9 cellular contexts compared by ENCODE assay signal in the genomic region with DNA sequence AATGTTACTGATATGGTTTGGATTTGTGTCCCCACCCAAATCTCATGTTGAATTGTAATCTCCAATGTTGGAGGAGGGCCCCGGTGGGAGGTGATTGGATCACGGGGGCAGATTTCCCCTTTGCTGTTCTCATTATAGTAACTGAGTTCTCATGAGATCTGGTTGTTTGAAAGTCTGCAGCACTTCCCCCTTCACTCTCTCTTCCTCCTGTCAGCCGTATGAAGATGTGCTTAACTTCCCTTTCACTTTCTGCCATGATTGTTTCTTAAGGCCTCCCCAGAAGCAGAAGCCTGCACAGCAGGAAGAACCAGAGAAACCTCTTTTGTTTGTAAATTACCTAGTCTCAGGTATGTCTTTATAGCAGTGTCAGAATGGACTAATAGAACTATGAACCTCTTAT. TPM values are rescaled to one million over a fixed set of nuclear protein-coding genes. Genes with fewer than 3 reads are reported as not detected.
DNase-seq lines count a peak whose midpoint lies in the region; ATAC-seq and TF ChIP-seq lines count a peak whose summit lies in the region.
"Had no signal": no experiment of that assay in that cellular context is flagged by ENCODE, and none has a peak within 500 bp of the region (broad histone marks: within the 10 kb centered on the region; RNA-seq: fewer than 3 reads in every experiment).

No MANE protein-coding gene starts in this region.

- DNase-seq in activated CD4-positive, alpha-beta memory T cell treated with anti-CD3 and anti-CD28 coated beads for 36 hours: no peak
- DNase-seq in activated CD4-positive, alpha-beta memory T cell treated with anti-CD3 and anti-CD28 coated beads, Interleukin-2, amount 10 ng/mL, durations not matched to agents 7 days and 5 days: no peak
- peak; percentile 89 for DNase-seq in SKM-1 treated with dmso at 0.1 percent for 144 hours (lab: John Stamatoyannopoulos, UW; ENCODE audit: unreplicated experiment)
- peak; percentile 26 for DNase-seq in prostate gland (ENCODE audit: low spot score)
- DNase-seq in hippocampal formation (lab: John Stamatoyannopoulos, UW): no peak
- DNase-seq in activated CD4-positive, alpha-beta T cell treated with anti-CD3 and anti-CD28 coated beads for 48 hours: no peak
- no peak for DNase-seq in dedifferentiated amniotic fluid mesenchymal stem cell (ENCODE audit: extremely low spot score)
- DNase-seq: amniotic stem cell had no signal

- H3K27ac Mint-ChIP-seq in activated CD4-positive, alpha-beta memory T cell treated with anti-CD3 and anti-CD28 coated beads for 36 hours: peak overlapping the region; percentile 47
- no peak overlapping the region for H3K27ac Mint-ChIP-seq in activated CD4-positive, alpha-beta memory T cell treated with anti-CD3 and anti-CD28 coated beads, Interleukin-2, amount 10 ng/mL, durations not matched to agents 7 days and 5 days

- TF ChIP-seq CTCF in prostate gland (IDR thresholded peaks at IDR 0.05): no peak

- 54% methylated on average over 3 of the region's 3 CpGs for WGBS in prostate gland

- H3K36me3 Mint-ChIP-seq in activated CD4-positive, alpha-beta memory T cell treated with anti-CD3 and anti-CD28 coated beads for 36 hours: peaks cover 14% of the 10 kb centered on the region
- peaks cover 44% of the 10 kb centered on the region for H3K36me3 Mint-ChIP-seq in activated CD4-positive, alpha-beta memory T cell treated with anti-CD3 and anti-CD28 coated beads, Interleukin-2, amount 10 ng/mL, durations not matched to agents 7 days and 5 days (ENCODE audit: low read depth)

- peaks cover 2% of the 10 kb centered on the region for H3K4me1 ChIP-seq in prostate gland (replicated peaks)

- no peaks in the 10 kb centered on the region for H3K9me3 ChIP-seq in prostate gland

- POLR2A ChIA-PET in activated CD4-positive, alpha-beta memory T cell treated with anti-CD3 and anti-CD28 coated beads for 36 hours (lab: Charles Lee): no interaction called here
- POLR2A ChIA-PET in activated CD4-positive, alpha-beta memory T cell treated with anti-CD3 and anti-CD28 coated beads, Interleukin-2, amount 10 ng/mL, durations not matched to agents 7 days and 5 days (lab: Charles Lee): interaction anchor here (1.6 kb wide), 1 partner anchor 9 kb away, joined by 3 read pairs; no protein-coding TSS in a partner anchor

- CTCF ChIA-PET in activated CD4-positive, alpha-beta memory T cell treated with anti-CD3 and anti-CD28 coated beads for 36 hours (lab: Charles Lee): interaction anchor here (1.2 kb wide), 1 partner anchor 99 kb away, joined by 3 read pairs; a partner anchor contains a TSS
- CTCF ChIA-PET in activated CD4-positive, alpha-beta memory T cell treated with anti-CD3 and anti-CD28 coated beads, Interleukin-2, amount 10 ng/mL, durations not matched to agents 7 days and 5 days (lab: Charles Lee): interaction anchor here (0.7 to 0.9 kb wide), 2 partner anchors 13 to 130 kb away, joined by 4 read pairs; no protein-coding TSS in a partner anchor

- no peaks in the 10 kb centered on the region for H3K27me3 Mint-ChIP-seq in activated CD4-positive, alpha-beta memory T cell treated with anti-CD3 and anti-CD28 coated beads for 36 hours
- no peaks in the 10 kb centered on the region for H3K27me3 Mint-ChIP-seq in activated CD4-positive, alpha-beta memory T cell treated with anti-CD3 and anti-CD28 coated beads, Interleukin-2, amount 10 ng/mL, durations not matched to agents 7 days and 5 days

- peaks cover 9% of the 10 kb centered on the region for H3K9me3 Mint-ChIP-seq in activated CD4-positive, alpha-beta memory T cell treated with anti-CD3 and anti-CD28 coated beads for 36 hours
- peaks cover 4% of the 10 kb centered on the region for H3K9me3 Mint-ChIP-seq in activated CD4-positive, alpha-beta memory T cell treated with anti-CD3 and anti-CD28 coated beads, Interleukin-2, amount 10 ng/mL, durations not matched to agents 7 days and 5 days

- H3K4me1 Mint-ChIP-seq in activated CD4-positive, alpha-beta memory T cell treated with anti-CD3 and anti-CD28 coated beads for 36 hours (ENCODE audit: low read depth): peaks cover 44% of the 10 kb centered on the region
- H3K4me1 Mint-ChIP-seq in activated CD4-positive, alpha-beta memory T cell treated with anti-CD3 and anti-CD28 coated beads, Interleukin-2, amount 10 ng/mL, durations not matched to agents 7 days and 5 days: peaks cover 27% of the 10 kb centered on the region

- H3K27ac ChIP-seq in prostate gland: no peak overlapping the region

- H3K4me3 Mint-ChIP-seq in activated CD4-positive, alpha-beta memory T cell treated with anti-CD3 and anti-CD28 coated beads for 36 hours: no peak overlapping the region
- no peak overlapping the region for H3K4me3 Mint-ChIP-seq in activated CD4-positive, alpha-beta memory T cell treated with anti-CD3 and anti-CD28 coated beads, Interleukin-2, amount 10 ng/mL, durations not matched to agents 7 days and 5 days

- ATAC-seq in HG02678 (IDR thresholded peaks at IDR 0.05; ENCODE audit: unreplicated experiment): peak; percentile 92

- no peak for TF ChIP-seq POLR2A in prostate gland (IDR thresholded peaks at IDR 0.05)

- intact Hi-C loops in activated CD4-positive, alpha-beta memory T cell treated with anti-CD3 and anti-CD28 coated beads for 36 hours (cut with micrococcal nuclease): no loop called here
- intact Hi-C loops in prostate gland (cut with DNase I): no loop called here

- H3K4me3 ChIP-seq in prostate gland: no peak overlapping the region

- H3K36me3 ChIP-seq in prostate gland: no peaks in the 10 kb centered on the region

- no peaks in the 10 kb centered on the region for H3K27me3 ChIP-seq in prostate gland (replicated peaks; ENCODE audit: insufficient read depth)

RNA-seq across cellular contexts. Expression of a gene that starts 28.4 kb away (rescaled TPM):
- total RNA-seq in activated CD4-positive, alpha-beta memory T cell treated with anti-CD3 and anti-CD28 coated beads for 36 hours: 10 to 100 TPM; 26.9 to 27.9 TPM
- 10 to 100 TPM; 36.0 to 36.5 TPM for total RNA-seq in activated CD4-positive, alpha-beta memory T cell treated with anti-CD3 and anti-CD28 coated beads, Interleukin-2, amount 10 ng/mL, durations not matched to agents 7 days and 5 days
- 10 to 100 TPM; 36.7 to 54.9 TPM for total RNA-seq in prostate gland

Comparison
In these comparisons a context has a peak if more than half of its experiments do, and no peak if none do; other contexts are left out.
1. DNase-seq: peak in SKM-1 treated with dmso at 0.1 percent for 144 hours (single experiment) and prostate gland (single experiment); none in activated CD4-positive, alpha-beta memory T cell treated with anti-CD3 and anti-CD28 coated beads for 36 hours (single experiment), activated CD4-positive, alpha-beta memory T cell treated with anti-CD3 and anti-CD28 coated beads, Interleukin-2, amount 10 ng/mL, durations not matched to agents 7 days and 5 days (single experiment), hippocampal formation (0 of 2), activated CD4-positive, alpha-beta T cell treated with anti-CD3 and anti-CD28 coated beads for 48 hours (single experiment) and dedifferentiated amniotic fluid mesenchymal stem cell (single experiment).